Comparison of ENCODE assay signal across 10 cellular contexts in the genomic region with DNA sequence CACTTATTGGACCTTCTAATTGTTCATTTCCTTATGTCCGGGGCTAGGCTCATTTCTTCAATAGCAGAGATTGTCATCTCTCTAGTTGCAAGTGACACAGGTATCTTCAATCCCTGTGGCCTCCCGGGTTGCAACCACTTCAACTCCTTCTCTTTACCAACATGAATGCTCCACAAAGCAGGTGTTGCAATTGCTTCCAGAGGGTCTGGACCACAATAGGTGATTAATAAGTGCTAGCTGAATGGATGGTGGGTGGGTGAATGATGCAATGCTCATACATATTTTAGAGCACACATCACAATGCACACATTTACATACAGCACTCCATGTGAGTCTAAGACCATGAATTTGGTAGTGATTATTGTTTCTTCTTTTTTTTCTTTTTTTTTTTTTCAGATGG. TPM values are rescaled to one million over a fixed set of nuclear protein-coding genes. Genes with fewer than 3 reads are reported as not detected.
DNase-seq lines count a peak whose midpoint lies in the region; ATAC-seq and TF ChIP-seq lines count a peak whose summit lies in the region.
"Had no signal": no experiment of that assay in that cellular context is flagged by ENCODE, and none has a peak within 500 bp of the region (broad histone marks: within the 10 kb centered on the region; RNA-seq: fewer than 3 reads in every experiment).

No MANE protein-coding gene starts in this region.

- H3K4me2 ChIP-seq in SK-N-SH, result peak overlapping the region; percentile 81; the same call in 1 of the 2 replicates

- no peaks in the 10 kb centered on the region for H3K9me2 ChIP-seq in SK-N-SH

- H3K27ac Mint-ChIP-seq in immature natural killer cell, result peak overlapping the region in 5 of 6 donors; percentile 33 to 61 (median 36)

- H3F3A ChIP-seq in SK-N-SH (replicated peaks; ENCODE audit: insufficient read depth), result peaks cover 24% of the 10 kb centered on the region

- H3K9me3 Mint-ChIP-seq in immature natural killer cell, result no peaks in the 10 kb centered on the region

- H3K9me3 ChIP-seq in SK-N-SH (no peaks in the 10 kb centered on the region), stomach (no peaks in the 10 kb centered on the region)
- H3K9me3 ChIP-seq: vagina had no signal

- no peak for TF ChIP-seq POLR2A in stomach (IDR thresholded peaks at IDR 0.05)

- CTCF ChIA-PET in SK-N-SH (lab: Yijun Ruan, JAX), result no interaction called here

- TF ChIP-seq CTCF in SK-N-SH (IDR thresholded peaks at IDR 0.05), result no peak
- no peak for TF ChIP-seq CTCF in stomach (IDR thresholded peaks at IDR 0.05)

- no peak for TF ChIP-seq EP300 in SK-N-SH (IDR thresholded peaks at IDR 0.05; ENCODE audit: borderline replicate concordance in 1 of 2, low read depth in 1 of 2, low read length in 1 of 2)
- TF ChIP-seq EP300 in stomach (IDR thresholded peaks at IDR 0.05), result no peak

- intact Hi-C loops in stomach (cut with DNase I; ENCODE audit: low total_unique reads), result no loop called here

- TF ChIP-seq RAD21 in SK-N-SH (IDR thresholded peaks at IDR 0.05; ENCODE audit: low read length), result no peak

- no peak overlapping the region for H2AFZ ChIP-seq in SK-N-SH (ENCODE audit: low read depth)

- POLR2A ChIA-PET in SK-N-SH (lab: Yijun Ruan, JAX), result no interaction called here

- no peaks in the 10 kb centered on the region for H4K20me1 ChIP-seq in SK-N-SH (ENCODE audit: insufficient read depth)

- ATAC-seq in SK-N-SH treated with all-trans-retinoic acid at 6 μM for 48 hours (no peak), left lobe of liver (no peak)

- peaks cover 75 to 86% of the 10 kb centered on the region in 2 donors for H3K4me1 Mint-ChIP-seq in immature natural killer cell

- WGBS in SK-N-SH (ENCODE audit: low lambda C conversion rate), result 18% methylated on average over 2 of the region's 2 CpGs
- 19 to 60% (median 41%) methylated on average over 2 of the region's 2 CpGs for WGBS in stomach, 5 donors

- peaks cover 55% of the 10 kb centered on the region for H3K79me2 ChIP-seq in SK-N-SH (ENCODE audit: insufficient read depth)

- no peaks in the 10 kb centered on the region for H3K36me3 ChIP-seq in SK-N-SH (replicated peaks in 1 of 2; ENCODE audit: control insufficient read depth in 1 of 2, insufficient read depth in 2 of 2, low read length in 1 of 2)
- H3K36me3 ChIP-seq in stomach, result no peaks in the 10 kb centered on the region
- H3K36me3 ChIP-seq: vagina had no signal

- H3K36me3 Mint-ChIP-seq in immature natural killer cell, result no peaks in the 10 kb centered on the region

- DNase-seq in SK-N-SH (no peak), immature natural killer cell (no peak), stomach (no peak), left lobe of liver (ENCODE audit: low spot score) (no peak), NCI-H1930 (lab: John Stamatoyannopoulos, UW) (no peak), NCI-H2029 (lab: John Stamatoyannopoulos, UW) (no peak)
- DNase-seq in activated naive CD4-positive, alpha-beta T cell treated with anti-CD3 and anti-CD28 coated beads, Interleukin-2, amount 50 U/mL, for 16 hours, result peak; percentile 22
- DNase-seq: NCI-H82 had no signal

- H3K27me3 ChIP-seq in SK-N-SH (ENCODE audit: insufficient read depth) (no peaks in the 10 kb centered on the region; the same call in 1 of the 2 replicates), stomach (no peaks in the 10 kb centered on the region)
- H3K27me3 ChIP-seq: vagina had no signal

- peaks cover 8 to 42% of the 10 kb centered on the region in 2 experiments for H3K4me1 ChIP-seq in SK-N-SH (ENCODE audit: control insufficient read depth in 1 of 2, insufficient read depth in 2 of 2, low read depth in 1 of 2, low read length in 1 of 2)
- H3K4me1 ChIP-seq in stomach, result peaks cover 47 to 89% (median 69%) of the 10 kb centered on the region in 4 donors

- H3K4me3 ChIP-seq in SK-N-SH (ENCODE audit: low read depth in 2 of 2, low read length in 1 of 2) (no peak overlapping the region), stomach (peak overlapping the region; percentile 72 to 91 (median 82))
- H3K4me3 ChIP-seq: vagina had no signal

- H3K27ac ChIP-seq in SK-N-SH (ENCODE audit: low read depth in 2 of 2, low read length in 1 of 2) (no peak overlapping the region), stomach (peak overlapping the region; percentile 76 to 99 (median 95))
- H3K27ac ChIP-seq: vagina had no signal

- no peak overlapping the region for H3K9ac ChIP-seq in SK-N-SH

- peak overlapping the region; percentile 92 to 96 (median 94) for H3K4me3 Mint-ChIP-seq in immature natural killer cell

- peaks cover 9 to 19% (median 15%) of the 10 kb centered on the region in 3 donors for H3K27me3 Mint-ChIP-seq in immature natural killer cell (ENCODE audit: low read depth in 3 of 3)

TF ChIP-seq in SK-N-SH, 30 proteins besides CTCF, POLR2A, EP300 and RAD21 (continues in another document):
- TF ChIP-seq FOXM1 (IDR thresholded peaks at IDR 0.05; ENCODE audit: low read depth), result no peak
- TF ChIP-seq SMC3 (IDR thresholded peaks at IDR 0.05; ENCODE audit: low read depth, low read length), result no peak
- TF ChIP-seq MEF2A (IDR thresholded peaks at IDR 0.05; ENCODE audit: borderline replicate concordance, low read depth), result no peak
- TF ChIP-seq RCOR1 (IDR thresholded peaks at IDR 0.05; ENCODE audit: low read length), result no peak
- no peak for TF ChIP-seq PBX3 (IDR thresholded peaks at IDR 0.05)
- no peak for TF ChIP-seq MXI1 (IDR thresholded peaks at IDR 0.05; ENCODE audit: low read depth, low read length)
- no peak for TF ChIP-seq TAF1 (IDR thresholded peaks at IDR 0.05; ENCODE audit: borderline replicate concordance, low read depth, low read length)
- TF ChIP-seq, protein P1, sequence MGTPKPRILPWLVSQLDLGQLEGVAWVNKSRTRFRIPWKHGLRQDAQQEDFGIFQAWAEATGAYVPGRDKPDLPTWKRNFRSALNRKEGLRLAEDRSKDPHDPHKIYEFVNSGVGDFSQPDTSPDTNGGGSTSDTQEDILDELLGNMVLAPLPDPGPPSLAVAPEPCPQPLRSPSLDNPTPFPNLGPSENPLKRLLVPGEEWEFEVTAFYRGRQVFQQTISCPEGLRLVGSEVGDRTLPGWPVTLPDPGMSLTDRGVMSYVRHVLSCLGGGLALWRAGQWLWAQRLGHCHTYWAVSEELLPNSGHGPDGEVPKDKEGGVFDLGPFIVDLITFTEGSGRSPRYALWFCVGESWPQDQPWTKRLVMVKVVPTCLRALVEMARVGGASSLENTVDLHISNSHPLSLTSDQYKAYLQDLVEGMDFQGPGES (IDR thresholded peaks at IDR 0.05; ENCODE audit: low read depth, low read length), result no peak
- no peak for TF ChIP-seq GATA2 (CRISPR knock-in tag; IDR thresholded peaks at IDR 0.05)

TF ChIP-seq in SK-N-SH treated with all-trans-retinoic acid at 6 μM for 48 hours, 23 proteins besides CTCF, POLR2A, EP300 and RAD21 (continues in another document):
- no peak for TF ChIP-seq PPARA (CRISPR knock-in tag; IDR thresholded peaks at IDR 0.05; ENCODE audit: borderline replicate concordance)
- no peak for TF ChIP-seq ESRRG (CRISPR knock-in tag; IDR thresholded peaks at IDR 0.05)
- no peak for TF ChIP-seq TSHZ2 (CRISPR knock-in tag; IDR thresholded peaks at IDR 0.05)
- no peak for TF ChIP-seq BACH2 (CRISPR knock-in tag; IDR thresholded peaks at IDR 0.05; ENCODE audit: borderline replicate concordance)
- no peak for TF ChIP-seq ISL1 (CRISPR knock-in tag; IDR thresholded peaks at IDR 0.05)
- TF ChIP-seq TCF4 (CRISPR knock-in tag; IDR thresholded peaks at IDR 0.05; ENCODE audit: borderline replicate concordance), result no peak
- no peak for TF ChIP-seq POU6F1 (CRISPR knock-in tag; IDR thresholded peaks at IDR 0.05; ENCODE audit: borderline replicate concordance, low read depth)
- TF ChIP-seq GLIS3 (CRISPR knock-in tag; IDR thresholded peaks at IDR 0.05), result no peak
- TF ChIP-seq TOX (CRISPR knock-in tag; IDR thresholded peaks at IDR 0.05; ENCODE audit: borderline replicate concordance), result no peak

RNA-seq across cellular contexts. Expression of gene CEMIP2, which starts 2.6 kb away (rescaled TPM):
- polyA plus RNA-seq in SK-N-SH (2012; rRNA removed) (39.8 and 46.0 TPM in 2 replicates), immature natural killer cell (10 to 100 TPM; 16.9 to 32.7 (median 21.8) TPM), stomach (10 to 100 TPM; 12.4 to 28.8 (median 13.6) TPM)
- polyA plus RNA-seq in SK-N-SH (2012; cell fraction: cytosol; rRNA removed), result 28.2 and 31.0 TPM in 2 replicates
- polyA plus RNA-seq in SK-N-SH (2012; cell fraction: nucleus; rRNA removed), result 48.4 and 56.5 TPM in 2 replicates
- total RNA-seq in stomach (100 to 1,000 TPM in 3 of 5 donors, 10 to 100 TPM in 2; 40.3 to 218 (median 187) TPM), left lobe of liver (43.3 TPM)

Comparison
In these comparisons a context has a peak if more than half of its experiments do, and no peak if none do; other contexts are left out.
1. H3K27ac ChIP-seq: peak in stomach (5 of 5); none in SK-N-SH (0 of 2).
2. H3K4me3 ChIP-seq: peak in stomach (4 of 4); none in SK-N-SH (0 of 2).